In the genomic region with DNA sequence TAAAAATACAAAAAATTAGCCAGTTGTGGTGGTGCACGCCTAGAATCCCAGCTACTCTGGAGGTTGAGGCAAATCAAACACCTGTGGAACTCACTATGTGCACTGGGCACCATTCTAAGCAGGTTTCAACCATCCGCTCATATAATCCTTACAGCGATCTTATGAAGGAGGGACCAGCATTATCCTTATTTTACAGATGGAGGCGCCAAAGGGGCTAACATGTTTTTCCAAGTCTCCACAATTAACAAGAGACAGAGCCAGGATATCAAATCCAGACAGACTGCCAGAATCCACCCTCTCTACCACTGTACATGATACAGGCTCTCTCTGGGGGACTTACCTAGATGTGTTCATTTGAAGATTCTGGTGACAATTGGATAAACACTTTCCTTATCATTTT, we compare ENCODE assay signal across 22 cellular contexts.
"Had no signal": no experiment of that assay in that cellular context is flagged by ENCODE, and none has a peak within 500 bp of the region (broad histone marks: within the 10 kb centered on the region; RNA-seq: fewer than 3 reads in every experiment).

No MANE protein-coding gene starts in this region.

- H3K9me3 ChIP-seq: left ventricle myocardium inferior, upper lobe of right lung had no signal

- H3K27ac Mint-ChIP-seq: activated CD4-positive, alpha-beta memory T cell treated with anti-CD3 and anti-CD28 coated beads, Interleukin-2, amount 10 ng/mL, durations not matched to agents 7 days and 5 days; activated CD4-positive, alpha-beta T cell treated with anti-CD3 and anti-CD28 coated beads, Interleukin-2, amount 10 ng/mL, durations not matched to agents 24 days and 14 days; activated naive CD4-positive, alpha-beta T cell treated with anti-CD3 and anti-CD28 coated beads, Interleukin-2, amount 10 ng/mL, durations not matched to agents 7 days and 5 days; activated T-cell treated with anti-CD3 and anti-CD28 coated beads, Interleukin-2, amount 50 U/mL, for 72 hours; dendritic cell treated with granulocyte-macrophage colony-stimulating factor and Interleukin-4, amounts not matched to agents 40 ng/mL and 50 ng/mL, for 4 days; nephron; T-helper 2 cell treated with Interferon-gamma antibody and Interleukin-4, amounts not matched to agents 5 μg/mL and 100 μg/mL, for 36 hours had no signal

- H3K9ac ChIP-seq: parathyroid adenoma had no signal

- H3K36me3 Mint-ChIP-seq: activated naive CD4-positive, alpha-beta T cell treated with anti-CD3 and anti-CD28 coated beads, Interleukin-2, amount 10 ng/mL, durations not matched to agents 7 days and 5 days had no signal

- H3K4me3 ChIP-seq: left ventricle myocardium inferior, upper lobe of right lung had no signal

- H3K27ac ChIP-seq: foreskin keratinocyte, left ventricle myocardium inferior, parathyroid adenoma, upper lobe of right lung, VCaP had no signal

- DNase-seq: activated CD4-positive, alpha-beta memory T cell treated with anti-CD3 and anti-CD28 coated beads, Interleukin-2, amount 10 ng/mL, durations not matched to agents 7 days and 5 days; activated CD4-positive, alpha-beta T cell treated with anti-CD3 and anti-CD28 coated beads, Interleukin-2, amount 10 ng/mL, durations not matched to agents 24 days and 14 days; activated effector memory CD4-positive, alpha-beta T cell treated with Interleukin-2 at 50 U/mL for 16 hours; activated naive CD4-positive, alpha-beta T cell treated with anti-CD3 and anti-CD28 coated beads, Interleukin-2, amount 10 ng/mL, durations not matched to agents 7 days and 5 days; activated T-cell treated with anti-CD3 and anti-CD28 coated beads, Interleukin-2, amount 50 U/mL, for 72 hours; amygdala; effector CD4-positive, alpha-beta T cell; foreskin keratinocyte; kidney glomerular epithelial cell; left ventricle myocardium inferior; midbrain; nucleus accumbens; right cardiac atrium; stimulated activated CD4-positive, alpha-beta T cell treated with anti-CD3 and anti-CD28 coated beads, Interleukin-4, amount 100 ng/mL, for 24 hours; stimulated activated naive CD8-positive, alpha-beta T cell treated with anti-CD3 and anti-CD28 coated beads, Interleukin-15, Interleukin-2, amounts not matched to agents 100 U/mL and 50 U/mL, for 24 hours; upper lobe of right lung had no signal

- H3K27me3 Mint-ChIP-seq: activated CD4-positive, alpha-beta memory T cell treated with anti-CD3 and anti-CD28 coated beads, Interleukin-2, amount 10 ng/mL, durations not matched to agents 7 days and 5 days; activated CD4-positive, alpha-beta T cell treated with anti-CD3 and anti-CD28 coated beads, Interleukin-2, amount 10 ng/mL, durations not matched to agents 24 days and 14 days had no signal

- ATAC-seq: activated CD4-positive, CD25-positive, alpha-beta regulatory T cell treated with anti-CD3 and anti-CD28 coated beads, Interleukin-2, amount 50 U/mL, for 24 hours; activated T-cell treated with anti-CD3 and anti-CD28 coated beads, Interleukin-2, amount 50 U/mL, for 72 hours; foreskin keratinocyte; right cardiac atrium; stimulated activated naive CD8-positive, alpha-beta T cell treated with anti-CD3 and anti-CD28 coated beads, Interleukin-15, Interleukin-2, amounts not matched to agents 100 U/mL and 50 U/mL, for 24 hours; upper lobe of right lung had no signal

- H3K79me2 ChIP-seq: parathyroid adenoma had no signal

- H3K4me3 Mint-ChIP-seq: activated CD4-positive, alpha-beta memory T cell treated with anti-CD3 and anti-CD28 coated beads, Interleukin-2, amount 10 ng/mL, durations not matched to agents 7 days and 5 days; activated CD4-positive, alpha-beta T cell treated with anti-CD3 and anti-CD28 coated beads, Interleukin-2, amount 10 ng/mL, durations not matched to agents 24 days and 14 days; activated naive CD4-positive, alpha-beta T cell treated with anti-CD3 and anti-CD28 coated beads, Interleukin-2, amount 10 ng/mL, durations not matched to agents 7 days and 5 days; activated T-cell treated with anti-CD3 and anti-CD28 coated beads, Interleukin-2, amount 50 U/mL, for 72 hours; dendritic cell treated with granulocyte-macrophage colony-stimulating factor and Interleukin-4, amounts not matched to agents 40 ng/mL and 50 ng/mL, for 4 days; nephron; T-helper 2 cell treated with Interferon-gamma antibody and Interleukin-4, amounts not matched to agents 5 μg/mL and 100 μg/mL, for 36 hours had no signal

- H2AFZ ChIP-seq: parathyroid adenoma had no signal

- H3K4me1 Mint-ChIP-seq: nephron had no signal

- H3K4me1 ChIP-seq: foreskin keratinocyte, left ventricle myocardium inferior, parathyroid adenoma, upper lobe of right lung had no signal

- H3K9me3 Mint-ChIP-seq: activated CD4-positive, alpha-beta memory T cell treated with anti-CD3 and anti-CD28 coated beads, Interleukin-2, amount 10 ng/mL, durations not matched to agents 7 days and 5 days; activated CD4-positive, alpha-beta T cell treated with anti-CD3 and anti-CD28 coated beads, Interleukin-2, amount 10 ng/mL, durations not matched to agents 24 days and 14 days; activated naive CD4-positive, alpha-beta T cell treated with anti-CD3 and anti-CD28 coated beads, Interleukin-2, amount 10 ng/mL, durations not matched to agents 7 days and 5 days; activated T-cell treated with anti-CD3 and anti-CD28 coated beads, Interleukin-2, amount 50 U/mL, for 72 hours; dendritic cell treated with granulocyte-macrophage colony-stimulating factor and Interleukin-4, amounts not matched to agents 40 ng/mL and 50 ng/mL, for 4 days; nephron; T-helper 2 cell treated with Interferon-gamma antibody and Interleukin-4, amounts not matched to agents 5 μg/mL and 100 μg/mL, for 36 hours had no signal

- H3K27me3 ChIP-seq: foreskin keratinocyte, upper lobe of right lung had no signal

- H3K36me3 ChIP-seq: left ventricle myocardium inferior, upper lobe of right lung had no signal
